In genomic region chr4:7638463-7638862, GRCh38 we compare ENCODE assay signal across 18 cellular contexts.
DNase-seq lines count a peak whose midpoint lies in the region; ATAC-seq, FAIRE-seq and TF ChIP-seq lines count a peak whose summit lies in the region.
"Had no signal": no experiment of that assay in that cellular context is flagged by ENCODE, and none has a peak within 500 bp of the region (broad histone marks: within the 10 kb centered on the region; RNA-seq: fewer than 3 reads in every experiment).

No MANE protein-coding gene starts in this region.

- H3K27ac ChIP-seq in BLaER1 treated with 17β-estradiol and CSF1 and Interleukin-3, amounts not matched to agents 10 nM and 100 nM = peak overlapping the region; percentile 6 to 82 (median 65); a peak in 20 of 22 replicates
- H3K27ac ChIP-seq in RWPE2 (ENCODE audit: poor library complexity, severe bottlenecking) = no peak overlapping the region
- peak overlapping the region; percentile 53 for H3K27ac ChIP-seq in HepG2 (ENCODE audit: extremely low read length, insufficient read depth, low read length)
- H3K27ac ChIP-seq in osteoblast (ENCODE audit: low read depth, low read length) = no peak overlapping the region

- H3K4me2 ChIP-seq in BLaER1 treated with 17β-estradiol and CSF1 and Interleukin-3, amounts not matched to agents 10 nM and 100 nM = peak overlapping the region; percentile 74 to 91 (median 87)
- H3K4me2 ChIP-seq in HepG2 (ENCODE audit: low read depth, low read length) = peak overlapping the region; percentile 56
- H3K4me2 ChIP-seq in osteoblast (ENCODE audit: insufficient read depth, low read length) = no peak overlapping the region
- H3K4me2 ChIP-seq: GM23338 had no signal

- POLR2A ChIA-PET in HepG2 (lab: Yijun Ruan, JAX) = interaction anchor here (1.0 to 1.4 kb wide), 5 partner anchors 8 to 37 kb away, joined by 3 to 24 read pairs (median 5); no protein-coding TSS in a partner anchor

- in situ Hi-C loops in HepG2 (cut with HindIII; ENCODE audit: extremely low pct_ligation_motif_present, low pct_unique_long_range_greater_than_20kb) = no loop called here

- no peaks in the 10 kb centered on the region for H3K79me2 ChIP-seq in HepG2 (ENCODE audit: insufficient read depth, low read length)
- H3K79me2 ChIP-seq in osteoblast (ENCODE audit: insufficient read depth, low read length) = no peaks in the 10 kb centered on the region

- peaks cover 0 to 5% (median 0%) of the 10 kb centered on the region in 11 experiments; a peak in 1 of 22 replicates for H3K36me3 ChIP-seq in BLaER1 treated with 17β-estradiol and CSF1 and Interleukin-3, amounts not matched to agents 10 nM and 100 nM
- H3K36me3 ChIP-seq in RWPE2 (ENCODE audit: low read depth) (no peaks in the 10 kb centered on the region), HepG2 (replicated peaks in 1 of 2; ENCODE audit: control insufficient read depth in 1 of 2, insufficient read depth in 2 of 2, low read length in 2 of 2) (no peaks in the 10 kb centered on the region), osteoblast (ENCODE audit: insufficient read depth, low read length) (no peaks in the 10 kb centered on the region)

- peaks cover 0 to 3% (median 0%) of the 10 kb centered on the region in 11 experiments; a peak in 1 of 22 replicates for H4K20me1 ChIP-seq in BLaER1 treated with 17β-estradiol and CSF1 and Interleukin-3, amounts not matched to agents 10 nM and 100 nM
- H4K20me1 ChIP-seq in HepG2 (ENCODE audit: insufficient read depth, low read length) (no peaks in the 10 kb centered on the region), osteoblast (ENCODE audit: insufficient read depth, low read length) (no peaks in the 10 kb centered on the region)

- peak overlapping the region in 10 of 11 experiments; percentile 3 to 71 (median 56); a peak in 16 of 22 replicates for H3K9ac ChIP-seq in BLaER1 treated with 17β-estradiol and CSF1 and Interleukin-3, amounts not matched to agents 10 nM and 100 nM
- no peak overlapping the region for H3K9ac ChIP-seq in HepG2 (ENCODE audit: insufficient read depth, low read depth, low read length)

- CTCF ChIA-PET in HepG2 (lab: Yijun Ruan, JAX; ENCODE audit: low intra/inter-chr PET ratio, low total read pairs) = no interaction called here

- H2AFZ ChIP-seq in HepG2 (ENCODE audit: low read length) (no peak overlapping the region), osteoblast (ENCODE audit: low read length) (no peak overlapping the region)
- H2AFZ ChIP-seq: GM23338 had no signal

- intact Hi-C loops in HepG2 (cut with micrococcal nuclease; ENCODE audit: unreplicated experiment) = loop anchor here (10.0 kb wide), 1 partner anchor 104 kb away; no protein-coding TSS in a partner anchor

- peaks cover 41 to 87% (median 60%) of the 10 kb centered on the region in 10 experiments for H3K4me1 ChIP-seq in BLaER1 treated with 17β-estradiol and CSF1 and Interleukin-3, amounts not matched to agents 10 nM and 100 nM
- H3K4me1 ChIP-seq in RWPE2 (ENCODE audit: insufficient read depth, poor library complexity, severe bottlenecking) (no peaks in the 10 kb centered on the region), HepG2 (ENCODE audit: insufficient read depth, low read length) (peaks cover 32% of the 10 kb centered on the region), osteoblast (ENCODE audit: insufficient read depth, low read length) (no peaks in the 10 kb centered on the region)

- TF ChIP-seq EP300 in HepG2 (IDR thresholded peaks at IDR 0.05; ENCODE audit: low read depth in 2 of 2, low read length in 2 of 2) (no peak), HepG2 (CRISPR knock-in tag; IDR thresholded peaks at IDR 0.05; ENCODE audit: borderline replicate concordance) (no peak)

- no peak for TF ChIP-seq POLR2A in HepG2 (IDR thresholded peaks at IDR 0.05; ENCODE audit: insufficient read depth in 1 of 2, low read depth in 2 of 2, low read length in 2 of 2)

- WGBS in HepG2 (ENCODE audit: low lambda C conversion rate) = 92% methylated on average over 6 of the region's 13 CpGs

- ATAC-seq in RWPE2 (ENCODE audit: low read depth) (no peak), HepG2 (peak; percentile 33; the same call in 1 of the 3 replicates)
- ATAC-seq: CD8-positive, alpha-beta T cell; GM23338 had no signal

- BruUV-seq in HepG2 (replicated peaks; lab: Mats Ljungman, UMichigan) = no TSS peak

- no peak for TF ChIP-seq RAD21 in HepG2 (CRISPR knock-in tag; IDR thresholded peaks at IDR 0.05)

- TF ChIP-seq CTCF in RWPE2 (IDR thresholded peaks at IDR 0.05; ENCODE audit: poor library complexity, severe bottlenecking) (no peak), HepG2 (CRISPR knock-in tag; IDR thresholded peaks at IDR 0.05) (no peak), osteoblast (IDR thresholded peaks at IDR 0.05; ENCODE audit: extremely low read depth, low read depth, low read length) (no peak)

- DNase-seq in RWPE2 (ENCODE audit: low spot score) = peak; percentile 38
- DNase-seq in HepG2 (ENCODE audit: low spot score) = no peak
- DNase-seq in osteoblast (ENCODE audit: insufficient read length, low spot score, missing footprints) = peak; percentile 32
- no peak for DNase-seq in NCI-H2196 treated with DMSO at 0.1 percent for 48 hours (lab: John Stamatoyannopoulos, UW; ENCODE audit: unreplicated experiment)
- no peak for DNase-seq in activated CD4-positive, CD25-positive, alpha-beta regulatory T cell (lab: John Stamatoyannopoulos, UW)
- no peak for DNase-seq in NCI-H748 (lab: John Stamatoyannopoulos, UW; ENCODE audit: unreplicated experiment)
- DNase-seq: CD8-positive, alpha-beta T cell; COR-L47; DMS153; DMS79 treated with DMSO at 0.1 percent for 48 hours; EL; H7 had no signal

- peaks cover 0 to 3% (median 0%) of the 10 kb centered on the region in 11 experiments; a peak in 5 of 22 replicates for H3K9me3 ChIP-seq in BLaER1 treated with 17β-estradiol and CSF1 and Interleukin-3, amounts not matched to agents 10 nM and 100 nM (replicated peaks in 1 of 11)
- H3K9me3 ChIP-seq in RWPE2 (ENCODE audit: severe bottlenecking) (no peaks in the 10 kb centered on the region), HepG2 (ENCODE audit: low read length) (no peaks in the 10 kb centered on the region), osteoblast (ENCODE audit: low read depth, low read length) (no peaks in the 10 kb centered on the region)

- no peak overlapping the region for H3K4me3 ChIP-seq in BLaER1 treated with 17β-estradiol and CSF1 and Interleukin-3, amounts not matched to agents 10 nM and 100 nM
- H3K4me3 ChIP-seq in RWPE2 (ENCODE audit: severe bottlenecking) = no peak overlapping the region
- H3K4me3 ChIP-seq in HepG2 (replicated peaks in 1 of 3; ENCODE audit: insufficient read depth in 1 of 3, low read depth in 2 of 3, low read length in 3 of 3) = 0 out of 6 replicates have a peak overlapping the region, but pooled peaks of 1 of the 3 experiments have one; percentile 26
- H3K4me3 ChIP-seq in osteoblast (ENCODE audit: insufficient read depth, low read length) = no peak overlapping the region
- H3K4me3 ChIP-seq: GM23338 had no signal

- H3K27me3 ChIP-seq in BLaER1 treated with 17β-estradiol and CSF1 and Interleukin-3, amounts not matched to agents 10 nM and 100 nM = no peaks in the 10 kb centered on the region
- no peaks in the 10 kb centered on the region for H3K27me3 ChIP-seq in RWPE2 (ENCODE audit: insufficient read depth, poor library complexity, severe bottlenecking)
- no peaks in the 10 kb centered on the region for H3K27me3 ChIP-seq in HepG2 (ENCODE audit: control insufficient read depth in 1 of 2, insufficient read depth in 2 of 2, low read length in 2 of 2)
- peaks cover 13% of the 10 kb centered on the region for H3K27me3 ChIP-seq in osteoblast (ENCODE audit: insufficient read depth, low read length)

- FAIRE-seq in HepG2 (lab: Jason Lieb, UNC) = no peak
- FAIRE-seq: A204.1, D721Med, G401.6, GM12891 had no signal

TF ChIP-seq in HepG2, 621 proteins besides CTCF, POLR2A, EP300 and RAD21 (continues in another document):
- TF ChIP-seq ZNF446 (CRISPR knock-in tag; IDR thresholded peaks at IDR 0.05) = no peak
- peak; percentile 15 for TF ChIP-seq HNRNPLL (IDR thresholded peaks at IDR 0.05; ENCODE audit: low read depth, low read length, poor library complexity, severe bottlenecking)
- no peak for TF ChIP-seq RERE (CRISPR knock-in tag; IDR thresholded peaks at IDR 0.05; ENCODE audit: low read depth)

Comparison
In these comparisons a context has a peak if more than half of its experiments do, and no peak if none do; other contexts are left out.
1. H3K27ac ChIP-seq: peak in BLaER1 treated with 17β-estradiol and CSF1 and Interleukin-3, amounts not matched to agents 10 nM and 100 nM (11 of 11) and HepG2 (single experiment); none in RWPE2 (single experiment) and osteoblast (single experiment).
2. DNase-seq: peak in RWPE2 (single experiment) and osteoblast (single experiment); none in HepG2 (single experiment), NCI-H2196 treated with DMSO at 0.1 percent for 48 hours (single experiment), activated CD4-positive, CD25-positive, alpha-beta regulatory T cell (0 of 4) and NCI-H748 (single experiment).